18 cellular contexts compared by ENCODE assay signal in genomic region chr1:91745649-91746383, GRCh38.
DNase-seq lines count a peak whose midpoint lies in the region; ATAC-seq, FAIRE-seq and TF ChIP-seq lines count a peak whose summit lies in the region.
"Had no signal": no experiment of that assay in that cellular context is flagged by ENCODE, and none has a peak within 500 bp of the region (broad histone marks: within the 10 kb centered on the region; RNA-seq: fewer than 3 reads in every experiment).

No MANE protein-coding gene starts in this region.

- peak overlapping the region; percentile 55 for H3K27ac ChIP-seq in skeletal muscle tissue (ENCODE audit: low read depth, low read length)
- peak overlapping the region in 1 of 2 donors; percentile 69 for H3K27ac ChIP-seq in coronary artery
- H3K27ac ChIP-seq in aorta (ENCODE audit: low read depth in 1 of 2, low read length in 2 of 2): no peak overlapping the region
- H3K27ac ChIP-seq: colonic mucosa had no signal

- H3K4me1 Mint-ChIP-seq in immature natural killer cell: peaks cover 95 to 97% of the 10 kb centered on the region in 2 donors
- peaks cover 3% of the 10 kb centered on the region for H3K4me1 Mint-ChIP-seq in T-helper 17 cell
- H3K4me1 Mint-ChIP-seq: CD14-positive monocyte had no signal

- no peaks in the 10 kb centered on the region for H3K9me3 Mint-ChIP-seq in immature natural killer cell

- peak overlapping the region; percentile 52 to 85 (median 60) for H3K27ac Mint-ChIP-seq in immature natural killer cell
- no peak overlapping the region for H3K27ac Mint-ChIP-seq in T-helper 17 cell
- H3K27ac Mint-ChIP-seq: CD14-positive monocyte had no signal

- no peak for TF ChIP-seq CTCF in bronchial epithelial cell (IDR thresholded peaks at IDR 0.05; ENCODE audit: insufficient read depth, low read length, severe bottlenecking)
- no peak for TF ChIP-seq CTCF in coronary artery (IDR thresholded peaks at IDR 0.05)

- H3K27me3 Mint-ChIP-seq in immature natural killer cell (ENCODE audit: low read depth in 3 of 3) (peaks cover 0 to 47% (median 39%) of the 10 kb centered on the region in 3 donors), T-helper 17 cell (no peaks in the 10 kb centered on the region)

- H3K4me3 ChIP-seq in bronchial epithelial cell (ENCODE audit: low read depth, low read length) (no peak overlapping the region), skeletal muscle tissue (ENCODE audit: low read length in 3 of 3) (no peak overlapping the region), coronary artery (no peak overlapping the region), aorta (ENCODE audit: low read length in 2 of 2) (no peak overlapping the region)
- H3K4me3 ChIP-seq: colonic mucosa, HAP-1 had no signal

- peak overlapping the region in 3 of 5 donors; percentile 8 to 13 (median 8) for H3K4me3 Mint-ChIP-seq in immature natural killer cell
- no peak overlapping the region for H3K4me3 Mint-ChIP-seq in T-helper 17 cell
- H3K4me3 Mint-ChIP-seq: CD14-positive monocyte had no signal

- WGBS in aorta, 2 donors: 55 to 62% methylated on average over 5 of the region's 5 CpGs

- no peak for ATAC-seq in T-helper 17 cell
- no peak for ATAC-seq in aorta (ENCODE audit: low FRiP score)
- ATAC-seq: SK-N-SH treated with all-trans-retinoic acid at 6 μM for 48 hours had no signal

- DNase-seq in HPDE6-E6E7 (ENCODE audit: extremely low spot score) (peak; percentile 66), bronchial epithelial cell (ENCODE audit: low read depth) (peak; percentile 97), immature natural killer cell (no peak), T-helper 17 cell (no peak), coronary artery (ENCODE audit: low spot score) (no peak), aorta (no peak)
- DNase-seq in central memory CD4-positive, alpha-beta T cell: no peak
- DNase-seq: activated CD4-positive, alpha-beta T cell treated with anti-CD3 and anti-CD28 coated beads for 1 hour; activated CD8-positive, alpha-beta memory T cell treated with anti-CD3 and anti-CD28 coated beads for 24 hours; activated naive CD4-positive, alpha-beta T cell treated with anti-CD3 and anti-CD28 coated beads, Interleukin-2, amount 50 U/mL, for 16 hours; activated T-cell treated with anti-CD3 and anti-CD28 coated beads, Interleukin-2, amount 50 U/mL, for 48 hours; colonic mucosa; NCI-H524 treated with DMSO at 0.1 percent for 48 hours; stimulated activated CD4-positive, alpha-beta T cell treated with anti-CD3 and anti-CD28 coated beads, Interleukin-12 subunit alpha, Interleukin-12 subunit beta, amount 100 ng/mL, for 4 hours had no signal

- intact Hi-C loops in aorta (cut with DNase I): no loop called here

- H3K36me3 Mint-ChIP-seq in immature natural killer cell (peaks cover 45 to 68% (median 57%) of the 10 kb centered on the region in 3 donors), T-helper 17 cell (ENCODE audit: low read depth) (no peaks in the 10 kb centered on the region)
- H3K36me3 Mint-ChIP-seq: CD14-positive monocyte had no signal

- H3K27me3 ChIP-seq in bronchial epithelial cell (ENCODE audit: control insufficient read depth, insufficient read depth, low read length): no peaks in the 10 kb centered on the region
- no peaks in the 10 kb centered on the region for H3K27me3 ChIP-seq in skeletal muscle tissue (ENCODE audit: control insufficient read depth in 3 of 3, insufficient read depth in 3 of 3, low read length in 3 of 3)
- H3K27me3 ChIP-seq in aorta (ENCODE audit: control insufficient read depth in 1 of 2, insufficient read depth in 2 of 2, low read length in 1 of 2): no peaks in the 10 kb centered on the region
- H3K27me3 ChIP-seq: colonic mucosa had no signal

- no peak overlapping the region for H3K9ac ChIP-seq in skeletal muscle tissue (ENCODE audit: low read depth in 1 of 3, low read length in 3 of 3)

- H3K9me3 ChIP-seq in skeletal muscle tissue (ENCODE audit: control insufficient read depth in 3 of 3, low read length in 3 of 3) (no peaks in the 10 kb centered on the region), T-helper 17 cell (ENCODE audit: control insufficient read depth, low read length, poor library complexity, severe bottlenecking) (no peaks in the 10 kb centered on the region), aorta (ENCODE audit: control insufficient read depth, low read length) (no peaks in the 10 kb centered on the region)
- H3K9me3 ChIP-seq: colonic mucosa had no signal

- H3K36me3 ChIP-seq in bronchial epithelial cell (ENCODE audit: control insufficient read depth, insufficient read depth, low read length) (no peaks in the 10 kb centered on the region), skeletal muscle tissue (ENCODE audit: control insufficient read depth in 3 of 3, insufficient read depth in 3 of 3, low read length in 3 of 3) (peaks cover 0 to 4% (median 0%) of the 10 kb centered on the region in 3 donors), aorta (ENCODE audit: control insufficient read depth in 1 of 2, insufficient read depth in 2 of 2, low read length in 1 of 2) (no peaks in the 10 kb centered on the region)
- H3K36me3 ChIP-seq: colonic mucosa, HAP-1 had no signal

- no peak for FAIRE-seq in bronchial epithelial cell (lab: Jason Lieb, UNC)

- H3K4me1 ChIP-seq in skeletal muscle tissue (ENCODE audit: control insufficient read depth in 3 of 3, insufficient read depth in 3 of 3, low read length in 3 of 3) (peaks cover 49 to 54% (median 52%) of the 10 kb centered on the region in 3 donors), aorta (ENCODE audit: control insufficient read depth in 1 of 2, insufficient read depth in 2 of 2, low read length in 2 of 2) (peaks cover 0 to 17% of the 10 kb centered on the region in 2 donors)
- H3K4me1 ChIP-seq: colonic mucosa, HAP-1 had no signal

Comparison
In these comparisons a context has a peak if more than half of its experiments do, and no peak if none do; other contexts are left out.
1. DNase-seq: peak in HPDE6-E6E7 (single experiment) and bronchial epithelial cell (single experiment); none in immature natural killer cell (0 of 3), central memory CD4-positive, alpha-beta T cell (single experiment), T-helper 17 cell (0 of 3), coronary artery (single experiment) and aorta (0 of 2).